ENCODE assay signal across 2 cellular contexts in genomic region chr5:128631771-128632170, GRCh38.
TF ChIP-seq lines count a peak whose summit lies in the region.

No MANE protein-coding gene starts in this region.

TF ChIP-seq in IMR-90, 13 proteins besides CTCF, POLR2A, EP300 and RAD21:
- TF ChIP-seq NFE2L2 (IDR thresholded peaks at IDR 0.05; ENCODE audit: low read depth, low read length), result no peak
- no peak for TF ChIP-seq FOS (IDR thresholded peaks at IDR 0.05; ENCODE audit: low read depth, low read length)
- no peak for TF ChIP-seq RFX5 (IDR thresholded peaks at IDR 0.05; ENCODE audit: low read depth, low read length)
- no peak for TF ChIP-seq MAZ (IDR thresholded peaks at IDR 0.05; ENCODE audit: borderline replicate concordance, low read depth, low read length)
- TF ChIP-seq RCOR1 (IDR thresholded peaks at IDR 0.05; ENCODE audit: insufficient replicate concordance, low read length), result no peak
- TF ChIP-seq CEBPB (IDR thresholded peaks at IDR 0.05; ENCODE audit: low read depth, low read length), result no peak
- no peak for TF ChIP-seq MAFK (IDR thresholded peaks at IDR 0.05; ENCODE audit: low read depth, low read length)
- TF ChIP-seq SMC3 (IDR thresholded peaks at IDR 0.05; ENCODE audit: low read depth, low read length), result no peak
- TF ChIP-seq CHD1 (IDR thresholded peaks at IDR 0.05; ENCODE audit: low read depth, low read length), result no peak
- no peak for TF ChIP-seq ELK1 (IDR thresholded peaks at IDR 0.05; ENCODE audit: borderline replicate concordance, low read depth, low read length)
- TF ChIP-seq MXI1 (IDR thresholded peaks at IDR 0.05; ENCODE audit: borderline replicate concordance, low read depth, low read length), result no peak
- TF ChIP-seq BHLHE40 (IDR thresholded peaks at IDR 0.05; ENCODE audit: low read depth, low read length), result no peak
- TF ChIP-seq USF2 (IDR thresholded peaks at IDR 0.05; ENCODE audit: low read depth, low read length), result no peak

TF ChIP-seq in endothelial cell of umbilical vein, 7 proteins besides CTCF, POLR2A, EP300 and RAD21:
- TF ChIP-seq MAX (IDR thresholded peaks at IDR 0.05; ENCODE audit: insufficient read depth, insufficient read length) (no peak), JUN (IDR thresholded peaks at IDR 0.05; ENCODE audit: borderline replicate concordance, insufficient read depth, insufficient read length, low read depth) (no peak), MYC (IDR thresholded peaks at IDR 0.05; ENCODE audit: low read depth, low read length) (no peak), GATA2 (IDR thresholded peaks at IDR 0.05; ENCODE audit: insufficient read depth, insufficient read length, low read depth, low read length) (no peak), POLR2AphosphoS5 (IDR thresholded peaks at IDR 0.05; ENCODE audit: insufficient read depth, low read depth, low read length) (no peak)
